In genomic region chr3:147890114-147890513, GRCh38 we compare ENCODE assay signal across 12 cellular contexts.
A peak's percentile ranks its signal among the peaks of the same experiment; 100 is the strongest.
DNase-seq lines count a peak whose midpoint lies in the region; ATAC-seq lines count a peak whose summit lies in the region.
"Had no signal": no experiment of that assay in that cellular context is flagged by ENCODE, and none has a peak within 500 bp of the region (broad histone marks: within the 10 kb centered on the region; RNA-seq: fewer than 3 reads in every experiment).

No MANE protein-coding gene starts in this region.

- ATAC-seq in GM18498 (IDR thresholded peaks at IDR 0.05; ENCODE audit: unreplicated experiment) = peak; percentile 90
- ATAC-seq in GM19452 (IDR thresholded peaks at IDR 0.05; ENCODE audit: unreplicated experiment) = peak; percentile 82
- ATAC-seq in HG02678 (IDR thresholded peaks at IDR 0.05; ENCODE audit: unreplicated experiment) = peak; percentile 86
- ATAC-seq in HG03354 (IDR thresholded peaks at IDR 0.05; ENCODE audit: poor library complexity, severe bottlenecking, unreplicated experiment) = peak; percentile 91
- ATAC-seq in activated CD8-positive, alpha-beta memory T cell treated with anti-CD3 and anti-CD28 coated beads, Interleukin-2, amount 10 ng/mL, durations not matched to agents 7 days and 5 days = no peak

- DNase-seq in NCI-H187 treated with DMSO at 0.1 percent for 48 hours (lab: John Stamatoyannopoulos, UW) (no peak), DMS53 (lab: John Stamatoyannopoulos, UW) (no peak), anterior cingulate cortex (lab: John Stamatoyannopoulos, UW) (no peak)
- no peak for DNase-seq in activated CD8-positive, alpha-beta memory T cell treated with anti-CD3 and anti-CD28 coated beads, Interleukin-2, amount 10 ng/mL, durations not matched to agents 7 days and 5 days
- DNase-seq: activated CD4-positive, alpha-beta T cell treated with anti-CD3 and anti-CD28 coated beads for 4 hours; Caco-2; midbrain; NCI-H2227 treated with DMSO at 0.1 percent for 48 hours had no signal

- no peak overlapping the region for H3K4me3 Mint-ChIP-seq in activated CD8-positive, alpha-beta memory T cell treated with anti-CD3 and anti-CD28 coated beads, Interleukin-2, amount 10 ng/mL, durations not matched to agents 7 days and 5 days

- H3K36me3 Mint-ChIP-seq in activated CD8-positive, alpha-beta memory T cell treated with anti-CD3 and anti-CD28 coated beads, Interleukin-2, amount 10 ng/mL, durations not matched to agents 7 days and 5 days = no peaks in the 10 kb centered on the region

- H3K27me3 Mint-ChIP-seq in activated CD8-positive, alpha-beta memory T cell treated with anti-CD3 and anti-CD28 coated beads, Interleukin-2, amount 10 ng/mL, durations not matched to agents 7 days and 5 days = no peaks in the 10 kb centered on the region

- H3K9me3 Mint-ChIP-seq in activated CD8-positive, alpha-beta memory T cell treated with anti-CD3 and anti-CD28 coated beads, Interleukin-2, amount 10 ng/mL, durations not matched to agents 7 days and 5 days (ENCODE audit: low read depth) = peaks cover 2% of the 10 kb centered on the region

- no peak overlapping the region for H3K27ac Mint-ChIP-seq in activated CD8-positive, alpha-beta memory T cell treated with anti-CD3 and anti-CD28 coated beads, Interleukin-2, amount 10 ng/mL, durations not matched to agents 7 days and 5 days

- CTCF ChIA-PET in activated CD8-positive, alpha-beta memory T cell treated with anti-CD3 and anti-CD28 coated beads, Interleukin-2, amount 10 ng/mL, durations not matched to agents 7 days and 5 days (lab: Charles Lee) = no interaction called here

- no peaks in the 10 kb centered on the region for H3K4me1 Mint-ChIP-seq in activated CD8-positive, alpha-beta memory T cell treated with anti-CD3 and anti-CD28 coated beads, Interleukin-2, amount 10 ng/mL, durations not matched to agents 7 days and 5 days
